ENCODE assay signal across 8 cellular contexts in genomic region chr19:20999731-21000352, GRCh38. TPM values are rescaled to one million over a fixed set of nuclear protein-coding genes. Genes with fewer than 3 reads are reported as not detected.
DNase-seq lines count a peak whose midpoint lies in the region; ATAC-seq and TF ChIP-seq lines count a peak whose summit lies in the region.

No MANE protein-coding gene starts in this region.

- no peaks in the 10 kb centered on the region for H3K27me3 Mint-ChIP-seq in MCF 10A (ENCODE audit: insufficient read depth, unreplicated experiment)
- H3K27me3 Mint-ChIP-seq in activated T-cell treated with anti-CD3 and anti-CD28 coated beads, Interleukin-2, amount 50 U/mL, for 24 hours: no peaks in the 10 kb centered on the region

- H3K27ac Mint-ChIP-seq in MCF 10A (ENCODE audit: low read depth, unreplicated experiment): no peak overlapping the region
- H3K27ac Mint-ChIP-seq in activated T-cell treated with anti-CD3 and anti-CD28 coated beads, Interleukin-2, amount 50 U/mL, for 24 hours: peak overlapping the region; percentile 91

- CTCF ChIA-PET in MCF 10A (lab: Yijun Ruan, JAX): interaction anchor here (0.6 to 0.7 kb wide), 2 partner anchors 16 to 1617 kb away, joined by 3 read pairs; no protein-coding TSS in a partner anchor

- no peak for TF ChIP-seq CTCF in MCF 10A (IDR thresholded peaks at IDR 0.05; ENCODE audit: unreplicated experiment)
- no peak for TF ChIP-seq CTCF in esophagus squamous epithelium (IDR thresholded peaks at IDR 0.05)

- peak; percentile 77 to 98 for DNase-seq in T47D (ENCODE audit: low read depth in 1 of 2, low spot score in 1 of 2)
- DNase-seq in MCF 10A (ENCODE audit: unreplicated experiment): no peak
- peak; percentile 81 for DNase-seq in NCI-H82 treated with DMSO at 0.1 percent for 48 hours (lab: John Stamatoyannopoulos, UW; ENCODE audit: unreplicated experiment)
- DNase-seq in activated T-cell treated with anti-CD3 and anti-CD28 coated beads, Interleukin-2, amount 50 U/mL, for 24 hours: peak; percentile 88
- DNase-seq in esophagus squamous epithelium (lab: John Stamatoyannopoulos, UW): peak; percentile 45
- peak; percentile 87 for DNase-seq in myocyte (ENCODE audit: low read depth)
- peak; percentile 90 for DNase-seq in stimulated activated CD8-positive, alpha-beta memory T cell treated with anti-CD3 and anti-CD28 coated beads, Interleukin-4, amount 100 ng/mL, for 48 hours

- H3K9me3 ChIP-seq in esophagus squamous epithelium: no peaks in the 10 kb centered on the region

- intact Hi-C loops in MCF 10A (cut with micrococcal nuclease) (no loop called here), esophagus squamous epithelium (cut with DNase I) (no loop called here)

- no peaks in the 10 kb centered on the region for H3K36me3 Mint-ChIP-seq in MCF 10A (ENCODE audit: insufficient read depth, unreplicated experiment)
- peaks cover 9% of the 10 kb centered on the region for H3K36me3 Mint-ChIP-seq in activated T-cell treated with anti-CD3 and anti-CD28 coated beads, Interleukin-2, amount 50 U/mL, for 24 hours (ENCODE audit: low read depth)

- in situ Hi-C loops in T47D (cut with HindIII; ENCODE audit: low pct_unique_long_range_greater_than_20kb, low sequenced_read_pairs): no loop called here

- ATAC-seq in HG03139 (IDR thresholded peaks at IDR 0.05; ENCODE audit: unreplicated experiment): peak; percentile 99

- H3K9me3 Mint-ChIP-seq in MCF 10A (ENCODE audit: unreplicated experiment): peaks cover 12% of the 10 kb centered on the region
- no peaks in the 10 kb centered on the region for H3K9me3 Mint-ChIP-seq in activated T-cell treated with anti-CD3 and anti-CD28 coated beads, Interleukin-2, amount 50 U/mL, for 24 hours

- no peaks in the 10 kb centered on the region for H3K36me3 ChIP-seq in esophagus squamous epithelium

- no peak for TF ChIP-seq POLR2A in esophagus squamous epithelium (IDR thresholded peaks at IDR 0.05)

- H3K4me3 ChIP-seq in esophagus squamous epithelium: peak overlapping the region; percentile 34 to 58 (median 43)

- H3K4me3 Mint-ChIP-seq in MCF 10A (ENCODE audit: unreplicated experiment): no peak overlapping the region
- peak overlapping the region; percentile 95 for H3K4me3 Mint-ChIP-seq in activated T-cell treated with anti-CD3 and anti-CD28 coated beads, Interleukin-2, amount 50 U/mL, for 24 hours

- H3K4me1 Mint-ChIP-seq in MCF 10A (ENCODE audit: insufficient read depth, unreplicated experiment): no peaks in the 10 kb centered on the region
- H3K4me1 Mint-ChIP-seq in activated T-cell treated with anti-CD3 and anti-CD28 coated beads, Interleukin-2, amount 50 U/mL, for 24 hours (ENCODE audit: low read depth): peaks cover 4% of the 10 kb centered on the region

- 0 to 13% methylated on average over 1 to 12 of the region's 29 CpGs for whole genome bisulfite sequencing in esophagus squamous epithelium, 2 donors

- no TSS peak for BruUV-seq in MCF 10A (replicated peaks; lab: Mats Ljungman, UMichigan)

- H3K27me3 ChIP-seq in esophagus squamous epithelium: no peaks in the 10 kb centered on the region

- H3K4me1 ChIP-seq in esophagus squamous epithelium: peaks cover 0 to 11% (median 4%) of the 10 kb centered on the region in 3 donors

- H3K27ac ChIP-seq in esophagus squamous epithelium: no peak overlapping the region

- POLR2A ChIA-PET in MCF 10A (lab: Yijun Ruan, JAX): interaction anchor here (0.5 kb wide), 1 partner anchor 138 kb away, joined by 3 read pairs; no protein-coding TSS in a partner anchor

RNA-seq across cellular contexts. Expression of gene ZNF430, which starts 20.6 kb away (rescaled TPM):
- total RNA-seq in MCF 10A (2022): 12.9 and 13.9 TPM in 2 replicates
- total RNA-seq in esophagus squamous epithelium: 10 to 100 TPM in 3 of 4 donors, 1 to 10 TPM in 1; 6.6 to 41.8 (median 20.1) TPM
- 6.7 TPM in 2 replicates for total RNA-seq in myocyte
- polyA plus RNA-seq in myocyte (2012): 5.7 TPM
